In the genomic region with DNA sequence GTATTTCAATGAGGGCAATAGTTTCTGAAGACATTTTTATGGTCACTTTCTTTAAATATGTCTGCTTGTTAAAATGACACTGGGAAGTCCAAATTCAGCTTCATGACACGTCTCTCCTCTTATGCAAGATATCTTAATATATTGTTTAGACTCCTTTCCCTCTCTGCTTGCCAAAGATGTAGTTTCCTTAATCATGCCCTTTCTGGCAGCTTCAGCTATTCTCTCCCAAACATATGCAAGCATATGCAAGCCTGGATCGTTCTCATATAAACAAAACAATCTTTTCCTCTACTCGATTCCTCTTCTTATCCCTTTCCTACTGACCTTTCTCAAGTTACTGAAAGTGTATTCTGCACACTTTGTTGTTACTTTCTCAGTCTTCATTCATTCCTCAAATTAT, we compare ENCODE assay signal across 16 cellular contexts.
DNase-seq lines count a peak whose midpoint lies in the region; ATAC-seq and TF ChIP-seq lines count a peak whose summit lies in the region.
"Had no signal": no experiment of that assay in that cellular context is flagged by ENCODE, and none has a peak within 500 bp of the region (broad histone marks: within the 10 kb centered on the region; RNA-seq: fewer than 3 reads in every experiment).

No MANE protein-coding gene starts in this region.

- H3K9me3 Mint-ChIP-seq in activated CD8-positive, alpha-beta T cell treated with anti-CD3 and anti-CD28 coated beads for 36 hours: no peaks in the 10 kb centered on the region
- H3K9me3 Mint-ChIP-seq: CD8-positive, alpha-beta memory T cell; neural crest cell had no signal

- ATAC-seq in HG02938 (IDR thresholded peaks at IDR 0.05; ENCODE audit: unreplicated experiment): no peak
- ATAC-seq in activated CD8-positive, alpha-beta T cell treated with anti-CD3 and anti-CD28 coated beads for 36 hours: no peak

- POLR2A ChIA-PET in AG04449 (lab: Yijun Ruan, JAX): interaction anchor here (0.6 to 1.2 kb wide), 2 partner anchors 9 to 12 kb away, joined by 3 read pairs; no protein-coding TSS in a partner anchor
- POLR2A ChIA-PET in activated CD8-positive, alpha-beta T cell treated with anti-CD3 and anti-CD28 coated beads for 36 hours (lab: Charles Lee): no interaction called here

- DNase-seq in AG04449 (ENCODE audit: low read depth, low spot score) (peak; percentile 52), HS-5 (ENCODE audit: low read depth) (peak; percentile 26), brain microvascular endothelial cell (peak; percentile 25), fibroblast of villous mesenchyme (ENCODE audit: low read depth) (peak; percentile 77), mucosa of gallbladder (ENCODE audit: low spot score) (no peak)
- DNase-seq in activated CD4-positive, alpha-beta T cell treated with anti-CD3 and anti-CD28 coated beads for 1 hour: no peak
- no peak for DNase-seq in activated CD8-positive, alpha-beta T cell treated with anti-CD3 and anti-CD28 coated beads for 36 hours
- DNase-seq: amygdala; CD8-positive, alpha-beta memory T cell; DMS79 treated with DMSO at 0.1 percent for 48 hours; NCI-H1436; stomach; T-helper 1 cell; WERI-Rb-1 had no signal

- H3K36me3 Mint-ChIP-seq in activated CD8-positive, alpha-beta T cell treated with anti-CD3 and anti-CD28 coated beads for 36 hours (ENCODE audit: low read depth): peaks cover 10% of the 10 kb centered on the region

- no peak for TF ChIP-seq CTCF in AG04449 (IDR thresholded peaks at IDR 0.05; ENCODE audit: insufficient read depth, low read length, missing control alignments)
- no peak for TF ChIP-seq CTCF in brain microvascular endothelial cell (IDR thresholded peaks at IDR 0.05; ENCODE audit: low read depth, low read length, missing control alignments)
- TF ChIP-seq CTCF in fibroblast of villous mesenchyme (IDR thresholded peaks at IDR 0.05; ENCODE audit: insufficient read depth, low read depth, low read length): no peak
- no peak for TF ChIP-seq CTCF in activated CD8-positive, alpha-beta T cell treated with anti-CD3 and anti-CD28 coated beads for 36 hours (IDR thresholded peaks at IDR 0.05)

- no peaks in the 10 kb centered on the region for H3K27me3 Mint-ChIP-seq in activated CD8-positive, alpha-beta T cell treated with anti-CD3 and anti-CD28 coated beads for 36 hours
- H3K27me3 Mint-ChIP-seq: CD8-positive, alpha-beta memory T cell had no signal

- no peaks in the 10 kb centered on the region for H3K4me1 Mint-ChIP-seq in activated CD8-positive, alpha-beta T cell treated with anti-CD3 and anti-CD28 coated beads for 36 hours (ENCODE audit: low read depth)
- H3K4me1 Mint-ChIP-seq: CD8-positive, alpha-beta memory T cell had no signal

- no peaks in the 10 kb centered on the region for H3K36me3 ChIP-seq in brain microvascular endothelial cell (replicated peaks)
- H3K36me3 ChIP-seq: WERI-Rb-1 had no signal

- no peak overlapping the region for H3K4me3 ChIP-seq in AG04449 (ENCODE audit: low read depth, low read length)
- no peak overlapping the region for H3K4me3 ChIP-seq in brain microvascular endothelial cell (ENCODE audit: low read depth, low read length)
- no peak overlapping the region for H3K4me3 ChIP-seq in fibroblast of villous mesenchyme (ENCODE audit: low read depth, low read length)
- H3K4me3 ChIP-seq: stomach had no signal

- intact Hi-C loops in activated CD8-positive, alpha-beta T cell treated with anti-CD3 and anti-CD28 coated beads for 36 hours (cut with micrococcal nuclease): no loop called here

- in situ Hi-C loops in brain microvascular endothelial cell (cut with HindIII; ENCODE audit: low pct_ligation_motif_present, low sequenced_read_pairs): no loop called here

- peak overlapping the region; percentile 81 for H3K27ac ChIP-seq in brain microvascular endothelial cell
- H3K27ac ChIP-seq: stomach, WERI-Rb-1 had no signal

- H3K27ac Mint-ChIP-seq in activated CD8-positive, alpha-beta T cell treated with anti-CD3 and anti-CD28 coated beads for 36 hours: no peak overlapping the region
- H3K27ac Mint-ChIP-seq: CD8-positive, alpha-beta memory T cell had no signal

- CTCF ChIA-PET in AG04449 (lab: Yijun Ruan, JAX): interaction anchor here (0.6 to 1.4 kb wide), 5 partner anchors 9 to 403 kb away, joined by 3 read pairs; no protein-coding TSS in a partner anchor
- CTCF ChIA-PET in activated CD8-positive, alpha-beta T cell treated with anti-CD3 and anti-CD28 coated beads for 36 hours (lab: Charles Lee): no interaction called here

- H3K4me3 Mint-ChIP-seq in activated CD8-positive, alpha-beta T cell treated with anti-CD3 and anti-CD28 coated beads for 36 hours: no peak overlapping the region
- H3K4me3 Mint-ChIP-seq: CD8-positive, alpha-beta memory T cell; neural crest cell had no signal

- H3K27me3 ChIP-seq in brain microvascular endothelial cell (replicated peaks): no peaks in the 10 kb centered on the region
- H3K27me3 ChIP-seq: stomach had no signal

Comparison
In these comparisons a context has a peak if more than half of its experiments do, and no peak if none do; other contexts are left out.
1. DNase-seq: peak in AG04449 (single experiment), HS-5 (single experiment), brain microvascular endothelial cell (single experiment) and fibroblast of villous mesenchyme (single experiment); none in activated CD4-positive, alpha-beta T cell treated with anti-CD3 and anti-CD28 coated beads for 1 hour (single experiment), mucosa of gallbladder (single experiment) and activated CD8-positive, alpha-beta T cell treated with anti-CD3 and anti-CD28 coated beads for 36 hours (single experiment).